In genomic region chr1:235369802-235370201, GRCh38 we compare ENCODE assay signal across 1 cellular context.
TF ChIP-seq lines count a peak whose summit lies in the region.

No MANE protein-coding gene starts in this region.

TF ChIP-seq in GM12878, 131 proteins besides CTCF, POLR2A, EP300 and RAD21:
- TF ChIP-seq GABPA (IDR thresholded peaks at IDR 0.05; ENCODE audit: low read depth) (no peak), FOXK2 (IDR thresholded peaks at IDR 0.05) (no peak)
TF ChIP-seq in GM12878: peak in this region for 0.
